Comparison of ENCODE assay signal across 1 cellular context in the genomic region with DNA sequence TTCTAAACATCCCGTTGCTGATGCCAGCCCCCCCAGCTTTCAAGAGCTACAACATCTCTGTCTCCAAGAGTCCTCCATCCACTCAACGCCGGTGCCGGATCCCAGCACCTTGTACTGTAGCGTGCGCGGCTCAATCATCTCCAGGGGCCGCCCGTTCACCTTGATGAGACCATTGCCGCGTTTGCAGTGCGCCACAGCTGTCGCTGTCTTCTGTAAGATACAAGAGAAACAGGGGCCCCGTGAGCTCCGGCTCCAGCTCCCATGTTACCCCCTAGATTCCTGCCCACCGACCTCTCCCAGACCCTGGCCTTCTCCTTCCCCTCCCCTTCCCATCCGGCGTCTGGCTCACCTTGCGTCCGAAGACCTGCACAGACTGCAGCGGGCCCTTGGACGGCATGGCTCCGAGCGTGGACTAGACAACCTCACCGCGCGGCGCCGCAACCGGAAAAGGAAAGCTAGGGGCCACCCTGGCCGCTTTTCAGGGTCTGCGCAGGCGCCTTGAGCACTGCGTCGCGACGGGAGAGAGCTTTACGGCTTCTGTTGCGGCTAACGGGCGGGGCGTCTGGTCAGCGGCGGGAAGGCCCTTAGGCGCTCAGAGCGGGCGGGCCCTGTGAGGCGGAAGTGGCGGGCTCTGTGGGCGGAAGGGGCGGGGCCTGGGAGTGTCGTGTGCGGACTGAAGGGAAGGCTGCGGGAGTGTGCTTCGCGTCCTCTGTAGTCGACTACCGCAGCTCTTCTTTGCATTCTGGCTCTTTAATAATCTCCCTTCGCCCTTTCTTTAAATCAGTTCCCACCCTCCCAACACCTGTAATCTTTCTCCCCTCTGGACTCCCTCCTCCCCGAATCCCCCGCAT.
TF ChIP-seq lines count a peak whose summit lies in the region.

A gene (minus strand): TSS at position 451 of the 851 bp plus-strand sequence. CDS start 54 bp downstream, at position 397.

TF ChIP-seq in HEK293, 187 proteins besides CTCF, POLR2A, EP300 and RAD21 (continued from another document):
- TF ChIP-seq ZNF473 (tag by site-specific recombination; IDR thresholded peaks at IDR 0.05), result no peak
- TF ChIP-seq, protein P1, sequence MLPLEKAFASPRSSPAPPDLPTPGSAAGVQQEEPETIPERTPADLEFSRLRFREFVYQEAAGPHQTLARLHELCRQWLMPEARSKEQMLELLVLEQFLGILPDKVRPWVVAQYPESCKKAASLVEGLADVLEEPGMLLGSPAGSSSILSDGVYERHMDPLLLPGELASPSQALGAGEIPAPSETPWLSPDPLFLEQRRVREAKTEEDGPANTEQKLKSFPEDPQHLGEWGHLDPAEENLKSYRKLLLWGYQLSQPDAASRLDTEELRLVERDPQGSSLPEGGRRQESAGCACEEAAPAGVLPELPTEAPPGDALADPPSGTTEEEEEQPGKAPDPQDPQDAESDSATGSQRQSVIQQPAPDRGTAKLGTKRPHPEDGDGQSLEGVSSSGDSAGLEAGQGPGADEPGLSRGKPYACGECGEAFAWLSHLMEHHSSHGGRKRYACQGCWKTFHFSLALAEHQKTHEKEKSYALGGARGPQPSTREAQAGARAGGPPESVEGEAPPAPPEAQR (tag by site-specific recombination; IDR thresholded peaks at IDR 0.05), result no peak; the same call in 1 of the 2 replicates
- peak; percentile 87 for TF ChIP-seq REPIN1 (tag by site-specific recombination; IDR thresholded peaks at IDR 0.05; ENCODE audit: low read depth)
- TF ChIP-seq, protein P2, sequence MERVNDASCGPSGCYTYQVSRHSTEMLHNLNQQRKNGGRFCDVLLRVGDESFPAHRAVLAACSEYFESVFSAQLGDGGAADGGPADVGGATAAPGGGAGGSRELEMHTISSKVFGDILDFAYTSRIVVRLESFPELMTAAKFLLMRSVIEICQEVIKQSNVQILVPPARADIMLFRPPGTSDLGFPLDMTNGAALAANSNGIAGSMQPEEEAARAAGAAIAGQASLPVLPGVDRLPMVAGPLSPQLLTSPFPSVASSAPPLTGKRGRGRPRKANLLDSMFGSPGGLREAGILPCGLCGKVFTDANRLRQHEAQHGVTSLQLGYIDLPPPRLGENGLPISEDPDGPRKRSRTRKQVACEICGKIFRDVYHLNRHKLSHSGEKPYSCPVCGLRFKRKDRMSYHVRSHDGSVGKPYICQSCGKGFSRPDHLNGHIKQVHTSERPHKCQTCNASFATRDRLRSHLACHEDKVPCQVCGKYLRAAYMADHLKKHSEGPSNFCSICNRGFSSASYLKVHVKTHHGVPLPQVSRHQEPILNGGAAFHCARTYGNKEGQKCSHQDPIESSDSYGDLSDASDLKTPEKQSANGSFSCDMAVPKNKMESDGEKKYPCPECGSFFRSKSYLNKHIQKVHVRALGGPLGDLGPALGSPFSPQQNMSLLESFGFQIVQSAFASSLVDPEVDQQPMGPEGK (tag by site-specific recombination; IDR thresholded peaks at IDR 0.05), result peak; percentile 47; the same call in 1 of the 2 replicates
- no peak for TF ChIP-seq ZNF626 (tag by site-specific recombination; IDR thresholded peaks at IDR 0.05)
- no peak for TF ChIP-seq SETDB1 (IDR thresholded peaks at IDR 0.05; ENCODE audit: insufficient read length, low read length)
- TF ChIP-seq HOXD13 (CRISPR knock-in tag; IDR thresholded peaks at IDR 0.05; ENCODE audit: borderline replicate concordance), result no peak
- peak; percentile 67; the same call in 1 of the 2 replicates for TF ChIP-seq YY1 (tag by site-specific recombination; IDR thresholded peaks at IDR 0.05)
- peak; percentile 36; the same call in 1 of the 2 replicates for TF ChIP-seq ZNF146 (tag by site-specific recombination; IDR thresholded peaks at IDR 0.05)
- peak; percentile 93 for TF ChIP-seq KLF1 (tag by site-specific recombination; IDR thresholded peaks at IDR 0.05)
- TF ChIP-seq ZNF510 (tag by site-specific recombination; IDR thresholded peaks at IDR 0.05; ENCODE audit: insufficient replicate concordance), result no peak
- TF ChIP-seq, protein P3, sequence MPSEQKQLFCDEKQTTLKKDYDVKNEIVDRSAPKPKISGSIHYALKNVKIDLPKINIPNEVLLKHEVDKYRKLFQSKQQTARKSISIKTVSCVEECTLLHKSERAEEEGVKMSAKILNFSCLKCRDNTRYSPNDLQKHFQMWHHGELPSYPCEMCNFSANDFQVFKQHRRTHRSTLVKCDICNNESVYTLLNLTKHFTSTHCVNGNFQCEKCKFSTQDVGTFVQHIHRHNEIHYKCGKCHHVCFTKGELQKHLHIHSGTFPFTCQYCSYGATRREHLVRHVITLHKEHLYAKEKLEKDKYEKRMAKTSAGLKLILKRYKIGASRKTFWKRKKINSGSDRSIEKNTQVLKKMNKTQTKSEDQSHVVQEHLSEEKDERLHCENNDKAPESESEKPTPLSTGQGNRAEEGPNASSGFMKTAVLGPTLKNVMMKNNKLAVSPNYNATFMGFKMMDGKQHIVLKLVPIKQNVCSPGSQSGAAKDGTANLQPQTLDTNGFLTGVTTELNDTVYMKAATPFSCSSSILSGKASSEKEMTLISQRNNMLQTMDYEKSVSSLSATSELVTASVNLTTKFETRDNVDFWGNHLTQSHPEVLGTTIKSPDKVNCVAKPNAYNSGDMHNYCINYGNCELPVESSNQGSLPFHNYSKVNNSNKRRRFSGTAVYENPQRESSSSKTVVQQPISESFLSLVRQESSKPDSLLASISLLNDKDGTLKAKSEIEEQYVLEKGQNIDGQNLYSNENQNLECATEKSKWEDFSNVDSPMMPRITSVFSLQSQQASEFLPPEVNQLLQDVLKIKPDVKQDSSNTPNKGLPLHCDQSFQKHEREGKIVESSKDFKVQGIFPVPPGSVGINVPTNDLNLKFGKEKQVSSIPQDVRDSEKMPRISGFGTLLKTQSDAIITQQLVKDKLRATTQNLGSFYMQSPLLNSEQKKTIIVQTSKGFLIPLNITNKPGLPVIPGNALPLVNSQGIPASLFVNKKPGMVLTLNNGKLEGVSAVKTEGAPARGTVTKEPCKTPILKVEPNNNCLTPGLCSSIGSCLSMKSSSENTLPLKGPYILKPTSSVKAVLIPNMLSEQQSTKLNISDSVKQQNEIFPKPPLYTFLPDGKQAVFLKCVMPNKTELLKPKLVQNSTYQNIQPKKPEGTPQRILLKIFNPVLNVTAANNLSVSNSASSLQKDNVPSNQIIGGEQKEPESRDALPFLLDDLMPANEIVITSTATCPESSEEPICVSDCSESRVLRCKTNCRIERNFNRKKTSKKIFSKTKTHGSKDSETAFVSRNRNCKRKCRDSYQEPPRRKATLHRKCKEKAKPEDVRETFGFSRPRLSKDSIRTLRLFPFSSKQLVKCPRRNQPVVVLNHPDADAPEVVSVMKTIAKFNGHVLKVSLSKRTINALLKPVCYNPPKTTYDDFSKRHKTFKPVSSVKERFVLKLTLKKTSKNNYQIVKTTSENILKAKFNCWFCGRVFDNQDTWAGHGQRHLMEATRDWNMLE (tag by site-specific recombination; conservative IDR thresholded peaks at IDR 0.05; ENCODE audit: low read depth), result peak; percentile 98
